In genomic region chr20:9627219-9627618, GRCh38 we compare ENCODE assay signal across 18 cellular contexts.
"Had no signal": no experiment of that assay in that cellular context is flagged by ENCODE, and none has a peak within 500 bp of the region (broad histone marks: within the 10 kb centered on the region; RNA-seq: fewer than 3 reads in every experiment).

No MANE protein-coding gene starts in this region.

- H3K36me3 ChIP-seq: adrenal gland, neutrophil, stomach, thoracic aorta had no signal

- H3K4me3 ChIP-seq: adrenal gland, stomach, thoracic aorta had no signal

- H3K27me3 ChIP-seq: adrenal gland, stomach had no signal

- H3K4me1 Mint-ChIP-seq: activated naive CD4-positive, alpha-beta T cell treated with anti-CD3 and anti-CD28 coated beads, Interleukin-2, amount 10 ng/mL, durations not matched to agents 7 days and 5 days; activated T-helper 17 cell treated with anti-CD3 and anti-CD28 coated beads, Interleukin-2, amount 50 U/mL, for 72 hours; brain; endodermal cell; naive thymus-derived CD4-positive, alpha-beta T cell had no signal

- H3K4me1 ChIP-seq: adrenal gland, stomach had no signal

- H3K27me3 Mint-ChIP-seq: activated naive CD4-positive, alpha-beta T cell treated with anti-CD3 and anti-CD28 coated beads, Interleukin-2, amount 10 ng/mL, durations not matched to agents 7 days and 5 days; brain had no signal

- DNase-seq: activated CD4-positive, alpha-beta T cell treated with anti-CD3 and anti-CD28 coated beads for 48 hours; activated naive CD4-positive, alpha-beta T cell treated with anti-CD3 and anti-CD28 coated beads, Interleukin-2, amount 10 ng/mL, durations not matched to agents 7 days and 5 days; adrenal gland; cerebellar nuclear complex; dermis blood vessel endothelial cell; endodermal cell; erythroblast; glutamatergic neuron; naive thymus-derived CD4-positive, alpha-beta T cell; stimulated activated CD4-positive, alpha-beta T cell treated with anti-CD3 and anti-CD28 coated beads, Interleukin-15, amount 100 ng/mL, for 24 hours; stimulated activated CD4-positive, alpha-beta T cell treated with anti-CD3 and anti-CD28 coated beads, Interleukin-4, amount 100 ng/mL, for 4 hours; stomach had no signal

- FAIRE-seq: islet of Langerhans had no signal

- H3K27ac Mint-ChIP-seq: activated naive CD4-positive, alpha-beta T cell treated with anti-CD3 and anti-CD28 coated beads, Interleukin-2, amount 10 ng/mL, durations not matched to agents 7 days and 5 days; activated T-helper 17 cell treated with anti-CD3 and anti-CD28 coated beads, Interleukin-2, amount 50 U/mL, for 72 hours; brain; endodermal cell; naive thymus-derived CD4-positive, alpha-beta T cell; WTC11 had no signal

- H3K4me3 Mint-ChIP-seq: activated naive CD4-positive, alpha-beta T cell treated with anti-CD3 and anti-CD28 coated beads, Interleukin-2, amount 10 ng/mL, durations not matched to agents 7 days and 5 days; activated T-helper 17 cell treated with anti-CD3 and anti-CD28 coated beads, Interleukin-2, amount 50 U/mL, for 72 hours; brain; endodermal cell; naive thymus-derived CD4-positive, alpha-beta T cell; WTC11 had no signal

- H3K9me3 Mint-ChIP-seq: activated naive CD4-positive, alpha-beta T cell treated with anti-CD3 and anti-CD28 coated beads, Interleukin-2, amount 10 ng/mL, durations not matched to agents 7 days and 5 days; activated T-helper 17 cell treated with anti-CD3 and anti-CD28 coated beads, Interleukin-2, amount 50 U/mL, for 72 hours; endodermal cell had no signal

- ATAC-seq: activated T-helper 17 cell treated with anti-CD3 and anti-CD28 coated beads, Interleukin-2, amount 50 U/mL, for 72 hours; naive thymus-derived CD4-positive, alpha-beta T cell; WTC11 had no signal

- H3K9me3 ChIP-seq: adrenal gland, neutrophil, stomach, thoracic aorta had no signal

- H3K36me3 Mint-ChIP-seq: activated naive CD4-positive, alpha-beta T cell treated with anti-CD3 and anti-CD28 coated beads, Interleukin-2, amount 10 ng/mL, durations not matched to agents 7 days and 5 days; naive thymus-derived CD4-positive, alpha-beta T cell had no signal

- H3K27ac ChIP-seq: adrenal gland, neutrophil, stomach, thoracic aorta had no signal
